8 cellular contexts compared by ENCODE assay signal in genomic region chr3:120147072-120147871, GRCh38. TPM values are rescaled to one million over a fixed set of nuclear protein-coding genes. Genes with fewer than 3 reads are reported as not detected.
DNase-seq lines count a peak whose midpoint lies in the region; ATAC-seq and TF ChIP-seq lines count a peak whose summit lies in the region.

No MANE protein-coding gene starts in this region.

- DNase-seq in CD8-positive, alpha-beta memory T cell: peak; percentile 14 to 70 (median 44)
- DNase-seq in RWPE1 (ENCODE audit: low spot score) (peak; percentile 53), pons (ENCODE audit: low spot score) (peak; percentile 17), cerebellum (ENCODE audit: low spot score) (no peak)
- peak in 1 of 2 donors; percentile 27 for DNase-seq in central memory CD8-positive, alpha-beta T cell (ENCODE audit: low spot score in 2 of 2)

- no peak overlapping the region for H3K4me3 Mint-ChIP-seq in CD8-positive, alpha-beta memory T cell
- H3K4me3 Mint-ChIP-seq in central memory CD8-positive, alpha-beta T cell: no peak overlapping the region

- ATAC-seq in HG02623 (IDR thresholded peaks at IDR 0.05; ENCODE audit: unreplicated experiment): peak; percentile 55
- ATAC-seq in central memory CD8-positive, alpha-beta T cell (replicated peaks; ENCODE audit: extremely low read depth, poor library complexity, severe bottlenecking): peak; percentile 75
- ATAC-seq in HG03135 (IDR thresholded peaks at IDR 0.05; ENCODE audit: unreplicated experiment): no peak
- no peak for ATAC-seq in HG02840 (IDR thresholded peaks at IDR 0.05; ENCODE audit: low FRiP score, unreplicated experiment)

- H3K36me3 ChIP-seq in CD8-positive, alpha-beta memory T cell (ENCODE audit: insufficient read depth, low read length): no peaks in the 10 kb centered on the region

- no peak overlapping the region for H3K27ac ChIP-seq in CD8-positive, alpha-beta memory T cell (ENCODE audit: low read depth, low read length)
- peak overlapping the region; percentile 99; the same call in 1 of the 2 replicates for H3K27ac ChIP-seq in RWPE1

- no peaks in the 10 kb centered on the region for H3K9me3 ChIP-seq in CD8-positive, alpha-beta memory T cell (ENCODE audit: low read length)

- POLR2A ChIA-PET in CD8-positive, alpha-beta memory T cell (lab: Charles Lee): interaction anchor here (0.8 to 1.5 kb wide), 3 partner anchors 33 to 53 kb away, joined by 3 to 8 read pairs (median 4); partner anchors contain the start of gene GSK3B
- POLR2A ChIA-PET in RWPE1 (lab: Yijun Ruan, JAX; ENCODE audit: low non-redundant PET): interaction anchor here (1.1 to 4.4 kb wide), 4 partner anchors 12 to 53 kb away, joined by 3 to 23 read pairs (median 5); partner anchors contain the start of gene GSK3B

- no peak overlapping the region for H3K4me3 ChIP-seq in CD8-positive, alpha-beta memory T cell (ENCODE audit: low read length)

- no peaks in the 10 kb centered on the region for H3K27me3 Mint-ChIP-seq in CD8-positive, alpha-beta memory T cell
- no peaks in the 10 kb centered on the region for H3K27me3 Mint-ChIP-seq in central memory CD8-positive, alpha-beta T cell

- CTCF ChIA-PET in CD8-positive, alpha-beta memory T cell (lab: Charles Lee): interaction anchor here (0.6 to 3.5 kb wide), 15 partner anchors 12 to 328 kb away, joined by 3 to 51 read pairs (median 4); no protein-coding TSS in a partner anchor
- CTCF ChIA-PET in RWPE1 (lab: Yijun Ruan, JAX): interaction anchor here (0.6 kb wide), 1 partner anchor 22 kb away, joined by 3 read pairs; no protein-coding TSS in a partner anchor

- H3K27me3 ChIP-seq in CD8-positive, alpha-beta memory T cell (ENCODE audit: insufficient read depth, low read length, poor library complexity, severe bottlenecking): no peaks in the 10 kb centered on the region

- no peaks in the 10 kb centered on the region for H3K9me3 Mint-ChIP-seq in CD8-positive, alpha-beta memory T cell
- no peaks in the 10 kb centered on the region for H3K9me3 Mint-ChIP-seq in central memory CD8-positive, alpha-beta T cell

- no peak for TF ChIP-seq CTCF in RWPE1 (conservative IDR thresholded peaks at IDR 0.05; ENCODE audit: low read depth)

- H3K27ac Mint-ChIP-seq in CD8-positive, alpha-beta memory T cell: peak overlapping the region in 1 of 8 donors; percentile 1
- no peak overlapping the region for H3K27ac Mint-ChIP-seq in central memory CD8-positive, alpha-beta T cell (ENCODE audit: low read depth)

- no peaks in the 10 kb centered on the region for H3K36me3 Mint-ChIP-seq in CD8-positive, alpha-beta memory T cell
- no peaks in the 10 kb centered on the region for H3K36me3 Mint-ChIP-seq in central memory CD8-positive, alpha-beta T cell (ENCODE audit: insufficient read depth)

- peaks cover 4 to 8% (median 5%) of the 10 kb centered on the region in 3 donors for H3K4me1 Mint-ChIP-seq in CD8-positive, alpha-beta memory T cell
- no peaks in the 10 kb centered on the region for H3K4me1 Mint-ChIP-seq in central memory CD8-positive, alpha-beta T cell

- no peaks in the 10 kb centered on the region for H3K4me1 ChIP-seq in CD8-positive, alpha-beta memory T cell (ENCODE audit: insufficient read depth, low read length)

RNA-seq across cellular contexts. Expression of gene GSK3B, which starts 53.0 kb away (rescaled TPM):
- total RNA-seq in CD8-positive, alpha-beta memory T cell: 10 to 100 TPM; 35.7 to 38.0 TPM
- 20.0 TPM for polyA plus RNA-seq in CD8-positive, alpha-beta memory T cell
- total RNA-seq in cerebellum: 117 TPM

Comparison
In these comparisons a context has a peak if more than half of its experiments do, and no peak if none do; other contexts are left out.
1. ATAC-seq: peak in HG02623 (single experiment) and central memory CD8-positive, alpha-beta T cell (single experiment); none in HG03135 (single experiment) and HG02840 (single experiment).